8 cellular contexts compared by ENCODE assay signal in genomic region chr17:74493381-74493833, GRCh38. TPM values are rescaled to one million over a fixed set of nuclear protein-coding genes. Genes with fewer than 3 reads are reported as not detected.
DNase-seq lines count a peak whose midpoint lies in the region; ATAC-seq and TF ChIP-seq lines count a peak whose summit lies in the region.

No MANE protein-coding gene starts in this region.

- TF ChIP-seq POLR2A in gastrocnemius medialis (IDR thresholded peaks at IDR 0.05): no peak

- peak; percentile 95 to 97 for ATAC-seq in gastrocnemius medialis
- no peak for ATAC-seq in GM19324 (IDR thresholded peaks at IDR 0.05; ENCODE audit: low FRiP score, unreplicated experiment)

- H3K36me3 ChIP-seq in gastrocnemius medialis: no peaks in the 10 kb centered on the region

- H3K9me3 ChIP-seq in gastrocnemius medialis: no peaks in the 10 kb centered on the region

- in situ Hi-C loops in astrocyte of the spinal cord (cut with HindIII; ENCODE audit: low sequenced_read_pairs) (no loop called here), gastrocnemius medialis (cut with MboI; ENCODE audit: low sequenced_read_pairs in 4 of 4) (loop anchor here in 3 of 4 donors (10.0 to 25.0 kb wide), 2 partner anchors 119 to 281 kb away; partner anchors contain the start of genes RPL38 (in 1 of the 3) and TTYH2 (in 1 of the 3))

- intact Hi-C loops in gastrocnemius medialis (cut with DNase I; ENCODE audit: low total_unique reads): loop anchor here (1.0 to 5.0 kb wide), 4 partner anchors 37 to 125 kb away; partner anchors contain the start of gene CD300LB

- peaks cover 4 to 12% of the 10 kb centered on the region in 2 donors for H3K4me1 ChIP-seq in gastrocnemius medialis

- peak; percentile 71 to 73 for DNase-seq in NCI-H446 (lab: John Stamatoyannopoulos, UW)
- DNase-seq in NCI-H446 treated with DMSO at 0.1 percent for 48 hours (lab: John Stamatoyannopoulos, UW): no peak
- peak; percentile 33 for DNase-seq in NCI-H1092 (lab: John Stamatoyannopoulos, UW)
- peak; percentile 23 for DNase-seq in T1000 (lab: John Stamatoyannopoulos, UW)
- DNase-seq in astrocyte of the spinal cord (ENCODE audit: low read depth, low spot score): peak; percentile 32
- peak; percentile 59 to 63 for DNase-seq in hippocampal formation (lab: John Stamatoyannopoulos, UW)
- peak; percentile 34 to 62 for DNase-seq in gastrocnemius medialis

- H3K27ac ChIP-seq in gastrocnemius medialis: no peak overlapping the region

- no peaks in the 10 kb centered on the region for H3K27me3 ChIP-seq in gastrocnemius medialis

- no peak overlapping the region for H3K4me3 ChIP-seq in astrocyte of the spinal cord (ENCODE audit: low read depth, low read length)
- no peak overlapping the region for H3K4me3 ChIP-seq in gastrocnemius medialis

- TF ChIP-seq CTCF in astrocyte of the spinal cord (IDR thresholded peaks at IDR 0.05; ENCODE audit: low read depth, low read length) (peak; percentile 87), gastrocnemius medialis (IDR thresholded peaks at IDR 0.05 in 4 of 5, conservative IDR thresholded peaks at IDR 0.05 in 1 of 5) (peak; percentile 84 to 92 (median 89))

RNA-seq across cellular contexts. Expression of gene CD300A, which starts 27.0 kb away (rescaled TPM):
- total RNA-seq in gastrocnemius medialis: 1 to 10 TPM in 2 of 4 donors, not detected in 2; 1.4 to 2.5 TPM

RNA-seq across cellular contexts. Expression of gene CD300LB, which starts 37.9 kb away (rescaled TPM):
- total RNA-seq in gastrocnemius medialis: under 1 TPM in 1 of 4 donors, not detected in 3; 0.16 TPM

RNA-seq across cellular contexts. Expression of gene CD300C, which starts 52.5 kb away (rescaled TPM):
- total RNA-seq in gastrocnemius medialis: under 1 TPM in 1 of 4 donors, not detected in 3; 0.16 TPM
